ENCODE assay signal across 1 cellular context in the genomic region with DNA sequence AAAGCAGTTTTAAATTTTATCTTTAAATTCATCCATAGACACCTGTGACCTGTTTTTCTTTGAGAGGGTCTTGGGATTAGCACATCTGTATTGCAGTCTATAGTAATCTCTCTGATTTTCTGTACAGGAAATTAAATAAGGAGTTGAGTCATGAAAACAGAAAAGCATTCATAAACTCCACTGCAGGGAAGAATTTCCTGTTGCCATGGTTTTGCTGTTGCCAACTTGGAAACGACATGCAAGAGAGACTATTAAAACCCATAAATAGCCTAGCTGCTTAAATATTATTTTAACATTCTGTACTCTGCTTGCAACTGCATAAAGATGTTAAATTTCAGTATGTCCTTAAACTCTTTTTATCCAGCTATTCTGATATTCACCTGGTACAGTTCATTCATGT.
TF ChIP-seq lines count a peak whose summit lies in the region.

No MANE protein-coding gene starts in this region.

TF ChIP-seq in HepG2, 621 proteins besides CTCF, POLR2A, EP300 and RAD21 (continued from another document):
- TF ChIP-seq, protein P1, sequence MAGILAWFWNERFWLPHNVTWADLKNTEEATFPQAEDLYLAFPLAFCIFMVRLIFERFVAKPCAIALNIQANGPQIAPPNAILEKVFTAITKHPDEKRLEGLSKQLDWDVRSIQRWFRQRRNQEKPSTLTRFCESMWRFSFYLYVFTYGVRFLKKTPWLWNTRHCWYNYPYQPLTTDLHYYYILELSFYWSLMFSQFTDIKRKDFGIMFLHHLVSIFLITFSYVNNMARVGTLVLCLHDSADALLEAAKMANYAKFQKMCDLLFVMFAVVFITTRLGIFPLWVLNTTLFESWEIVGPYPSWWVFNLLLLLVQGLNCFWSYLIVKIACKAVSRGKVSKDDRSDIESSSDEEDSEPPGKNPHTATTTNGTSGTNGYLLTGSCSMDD (CRISPR knock-in tag; IDR thresholded peaks at IDR 0.05), result no peak
- TF ChIP-seq RELA (CRISPR knock-in tag; IDR thresholded peaks at IDR 0.05) (no peak), CCDC6 (CRISPR knock-in tag; IDR thresholded peaks at IDR 0.05) (no peak)
TF ChIP-seq in HepG2: peak in this region for 0.
